Comparison of ENCODE assay signal across 21 cellular contexts in the genomic region with DNA sequence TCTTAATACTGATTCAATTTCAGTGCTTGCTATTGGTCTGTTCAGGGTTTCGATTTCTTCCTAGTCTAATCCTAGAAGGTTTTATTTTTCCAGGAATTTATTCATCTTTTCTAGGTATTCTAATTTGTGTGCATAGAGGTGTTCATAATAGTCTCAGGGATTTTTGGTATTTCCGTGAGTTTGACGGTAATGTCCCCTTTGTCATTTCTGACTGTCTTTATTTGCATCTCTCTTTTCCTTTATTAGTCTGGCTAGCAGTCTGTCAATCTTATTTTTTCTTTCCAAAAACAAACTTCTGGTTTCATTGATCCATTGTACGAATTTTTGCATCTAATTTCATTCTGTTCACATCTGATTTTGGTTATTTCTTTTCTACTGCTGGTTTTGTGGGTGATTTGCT. TPM values are rescaled to one million over a fixed set of nuclear protein-coding genes. Genes with fewer than 3 reads are reported as not detected.
DNase-seq lines count a peak whose midpoint lies in the region; ATAC-seq, FAIRE-seq and TF ChIP-seq lines count a peak whose summit lies in the region.
"Had no signal": no experiment of that assay in that cellular context is flagged by ENCODE, and none has a peak within 500 bp of the region (broad histone marks: within the 10 kb centered on the region; RNA-seq: fewer than 3 reads in every experiment).

No MANE protein-coding gene starts in this region.

- H3K27ac Mint-ChIP-seq in activated B cell treated with CpG ODN at 0.5 μM for 24 hours, result no peak overlapping the region
- H3K27ac Mint-ChIP-seq: CD4-positive, alpha-beta T cell had no signal

- WGBS in sigmoid colon, 2 donors, result 67 to 81% methylated on average over 4 of the region's 4 CpGs
- 91% methylated on average over 4 of the region's 4 CpGs for WGBS in prostate gland

- CTCF ChIA-PET in activated B cell treated with CpG ODN at 0.5 μM for 24 hours (lab: Charles Lee), result interaction anchor here (1.3 kb wide), 1 partner anchor 68 kb away, joined by 3 read pairs; no protein-coding TSS in a partner anchor

- H3K9me3 ChIP-seq in sigmoid colon, result no peaks in the 10 kb centered on the region
- H3K9me3 ChIP-seq in prostate gland, result no peaks in the 10 kb centered on the region
- H3K9me3 ChIP-seq: Caco-2, HAP-1 had no signal

- H3K4me1 Mint-ChIP-seq in activated B cell treated with CpG ODN at 0.5 μM for 24 hours, result peaks cover 25% of the 10 kb centered on the region

- POLR2A ChIA-PET in activated B cell treated with CpG ODN at 0.5 μM for 24 hours (lab: Charles Lee), result no interaction called here

- H3K27ac ChIP-seq in sigmoid colon (no peak overlapping the region), prostate gland (no peak overlapping the region)
- H3K27ac ChIP-seq: C4-2B had no signal

- no peak overlapping the region for H3K4me3 ChIP-seq in sigmoid colon
- H3K4me3 ChIP-seq in prostate gland, result no peak overlapping the region
- H3K4me3 ChIP-seq: HAP-1 had no signal

- TF ChIP-seq POLR2A in sigmoid colon (IDR thresholded peaks at IDR 0.05), result no peak
- TF ChIP-seq POLR2A in prostate gland (IDR thresholded peaks at IDR 0.05), result no peak

- ATAC-seq in HG03432 (IDR thresholded peaks at IDR 0.05; ENCODE audit: unreplicated experiment), result peak; percentile 60
- ATAC-seq in activated B cell treated with CpG ODN at 0.5 μM for 24 hours (ENCODE audit: low read depth), result no peak

- no peaks in the 10 kb centered on the region for H3K4me1 ChIP-seq in sigmoid colon
- no peaks in the 10 kb centered on the region for H3K4me1 ChIP-seq in prostate gland (replicated peaks)
- H3K4me1 ChIP-seq: Caco-2, HAP-1 had no signal

- DNase-seq in GM19239 (ENCODE audit: insufficient read length, low spot score), result no peak
- DNase-seq in activated B cell treated with CpG ODN at 0.5 μM for 24 hours, result no peak
- no peak for DNase-seq in NCI-H2227 (lab: John Stamatoyannopoulos, UW; ENCODE audit: unreplicated experiment)
- DNase-seq in D341Med (ENCODE audit: low spot score), result no peak
- no peak for DNase-seq in sigmoid colon
- DNase-seq in prostate gland (ENCODE audit: low spot score), result no peak
- DNase-seq: ACHN; Caco-2; CD4-positive, alpha-beta T cell; DND-41; EL; IMR-90; Karpas-422; KBM-7 had no signal

- no peaks in the 10 kb centered on the region for H3K27me3 Mint-ChIP-seq in activated B cell treated with CpG ODN at 0.5 μM for 24 hours
- H3K27me3 Mint-ChIP-seq: CD4-positive, alpha-beta T cell had no signal

- H3K27me3 ChIP-seq in sigmoid colon (no peaks in the 10 kb centered on the region), prostate gland (replicated peaks; ENCODE audit: insufficient read depth) (no peaks in the 10 kb centered on the region)

- H3K9me3 Mint-ChIP-seq in activated B cell treated with CpG ODN at 0.5 μM for 24 hours, result peaks cover 7% of the 10 kb centered on the region

- TF ChIP-seq CTCF in activated B cell treated with CpG ODN at 0.5 μM for 24 hours (IDR thresholded peaks at IDR 0.05) (no peak), sigmoid colon (IDR thresholded peaks at IDR 0.05) (no peak), prostate gland (IDR thresholded peaks at IDR 0.05) (no peak)

- intact Hi-C loops in activated B cell treated with CpG ODN at 0.5 μM for 24 hours (cut with micrococcal nuclease) (no loop called here), sigmoid colon (cut with DNase I) (no loop called here), prostate gland (cut with DNase I) (no loop called here)

- H3K36me3 ChIP-seq in sigmoid colon (no peaks in the 10 kb centered on the region), prostate gland (no peaks in the 10 kb centered on the region)
- H3K36me3 ChIP-seq: HAP-1 had no signal

- peak overlapping the region; percentile 28 for H3K4me3 Mint-ChIP-seq in activated B cell treated with CpG ODN at 0.5 μM for 24 hours
- H3K4me3 Mint-ChIP-seq: CD4-positive, alpha-beta T cell had no signal

- no peak for TF ChIP-seq EP300 in sigmoid colon (IDR thresholded peaks at IDR 0.05)

- peak; percentile 55 for FAIRE-seq in GM19239 (lab: Jason Lieb, UNC)
- FAIRE-seq: A204.1, HTR-8/SVneo had no signal

- H3K36me3 Mint-ChIP-seq in activated B cell treated with CpG ODN at 0.5 μM for 24 hours (ENCODE audit: low read depth), result no peaks in the 10 kb centered on the region

RNA-seq across cellular contexts. Expression of a gene that starts 35.2 kb away (rescaled TPM):
- total RNA-seq in activated B cell treated with CpG ODN at 0.5 μM for 24 hours, result not detected in 2 replicates
- total RNA-seq in sigmoid colon, result not detected
- polyA plus RNA-seq in sigmoid colon, result not detected
- total RNA-seq in prostate gland, result not detected
- total RNA-seq: Caco-2, G401, IMR-90 had no signal
- polyA plus RNA-seq: BJ, IMR-90 had no signal
